Comparison of ENCODE assay signal across 10 cellular contexts in genomic region chr12:66901136-66901932, GRCh38.
DNase-seq lines count a peak whose midpoint lies in the region; ATAC-seq and TF ChIP-seq lines count a peak whose summit lies in the region.
"Had no signal": no experiment of that assay in that cellular context is flagged by ENCODE, and none has a peak within 500 bp of the region (broad histone marks: within the 10 kb centered on the region; RNA-seq: fewer than 3 reads in every experiment).

No MANE protein-coding gene starts in this region.

- H3K79me2 ChIP-seq in trophoblast cell (ENCODE audit: control insufficient read depth, insufficient read depth, low read length, poor library complexity): no peaks in the 10 kb centered on the region

- no peak overlapping the region for H3K4me2 ChIP-seq in trophoblast cell (ENCODE audit: low read length)

- TF ChIP-seq CTCF in GM13977 (IDR thresholded peaks at IDR 0.05; ENCODE audit: extremely low read depth, insufficient read depth, missing control alignments): no peak

- no peak overlapping the region for H3K9ac ChIP-seq in trophoblast cell (ENCODE audit: low read length)

- H3K14ac ChIP-seq in trophoblast cell (ENCODE audit: low read length): no peak overlapping the region

- H3K4me1 Mint-ChIP-seq in activated naive CD8-positive, alpha-beta T cell treated with anti-CD3 and anti-CD28 coated beads, Interleukin-2, amount 50 U/mL, for 24 hours: peaks cover 28% of the 10 kb centered on the region
- H3K4me1 Mint-ChIP-seq in activated T-helper 2 cell treated with anti-CD3 and anti-CD28 coated beads, Interferon-gamma antibody, Interleukin-2, Interleukin-4, amounts not matched to agents 10 μg/mL and 5 μg/mL and 100 μg/mL, durations not matched to agents 14 hours and 24 hours and 36 hours (ENCODE audit: low read depth): peaks cover 6% of the 10 kb centered on the region

- no peak overlapping the region for H4K91ac ChIP-seq in trophoblast cell (ENCODE audit: low read depth, low read length)

- H3K4me3 ChIP-seq in trophoblast cell (ENCODE audit: low read depth, low read length): no peak overlapping the region
- H3K4me3 ChIP-seq: stomach had no signal

- H3K9me3 ChIP-seq in trophoblast cell (ENCODE audit: insufficient read depth, low read depth, low read length): no peaks in the 10 kb centered on the region
- H3K9me3 ChIP-seq: stomach had no signal

- no peak overlapping the region for H2AFZ ChIP-seq in trophoblast cell (ENCODE audit: insufficient read depth, low read length, poor library complexity)

- no peak overlapping the region for H4K12ac ChIP-seq in trophoblast cell (ENCODE audit: low read depth, low read length)

- H3K23ac ChIP-seq in trophoblast cell (ENCODE audit: low read length): no peak overlapping the region

- H3K27ac Mint-ChIP-seq in activated naive CD8-positive, alpha-beta T cell treated with anti-CD3 and anti-CD28 coated beads, Interleukin-2, amount 50 U/mL, for 24 hours: no peak overlapping the region
- no peak overlapping the region for H3K27ac Mint-ChIP-seq in activated T-helper 2 cell treated with anti-CD3 and anti-CD28 coated beads, Interferon-gamma antibody, Interleukin-2, Interleukin-4, amounts not matched to agents 10 μg/mL and 5 μg/mL and 100 μg/mL, durations not matched to agents 14 hours and 24 hours and 36 hours

- no peak overlapping the region for H2BK120ac ChIP-seq in trophoblast cell (ENCODE audit: insufficient read depth, low read length, poor library complexity)

- no peaks in the 10 kb centered on the region for H3K9me3 Mint-ChIP-seq in activated naive CD8-positive, alpha-beta T cell treated with anti-CD3 and anti-CD28 coated beads, Interleukin-2, amount 50 U/mL, for 24 hours
- no peaks in the 10 kb centered on the region for H3K9me3 Mint-ChIP-seq in activated T-helper 2 cell treated with anti-CD3 and anti-CD28 coated beads, Interferon-gamma antibody, Interleukin-2, Interleukin-4, amounts not matched to agents 10 μg/mL and 5 μg/mL and 100 μg/mL, durations not matched to agents 14 hours and 24 hours and 36 hours
- H3K9me3 Mint-ChIP-seq: neural crest cell had no signal

- H3K4ac ChIP-seq in trophoblast cell (ENCODE audit: low read depth, low read length): no peak overlapping the region

- in situ Hi-C loops in GM13977 (cut with MboI; ENCODE audit: low pct_unique_long_range_greater_than_20kb, low sequenced_read_pairs, unreplicated experiment): no loop called here

- no peak overlapping the region for H2BK12ac ChIP-seq in trophoblast cell (ENCODE audit: low read length)

- no peak overlapping the region for H2AK5ac ChIP-seq in trophoblast cell (ENCODE audit: low read length)

- no peak overlapping the region for H3K4me3 Mint-ChIP-seq in activated naive CD8-positive, alpha-beta T cell treated with anti-CD3 and anti-CD28 coated beads, Interleukin-2, amount 50 U/mL, for 24 hours
- H3K4me3 Mint-ChIP-seq in activated T-helper 2 cell treated with anti-CD3 and anti-CD28 coated beads, Interferon-gamma antibody, Interleukin-2, Interleukin-4, amounts not matched to agents 10 μg/mL and 5 μg/mL and 100 μg/mL, durations not matched to agents 14 hours and 24 hours and 36 hours (ENCODE audit: low read depth): no peak overlapping the region
- H3K4me3 Mint-ChIP-seq: neural crest cell had no signal

- no peaks in the 10 kb centered on the region for H3K27me3 Mint-ChIP-seq in activated naive CD8-positive, alpha-beta T cell treated with anti-CD3 and anti-CD28 coated beads, Interleukin-2, amount 50 U/mL, for 24 hours
- H3K27me3 Mint-ChIP-seq in activated T-helper 2 cell treated with anti-CD3 and anti-CD28 coated beads, Interferon-gamma antibody, Interleukin-2, Interleukin-4, amounts not matched to agents 10 μg/mL and 5 μg/mL and 100 μg/mL, durations not matched to agents 14 hours and 24 hours and 36 hours (ENCODE audit: low read depth): peaks cover 4% of the 10 kb centered on the region

- DNase-seq in GM13977 (ENCODE audit: low spot score): peak; percentile 26
- no peak for DNase-seq in activated naive CD8-positive, alpha-beta T cell treated with anti-CD3 and anti-CD28 coated beads, Interleukin-2, amount 50 U/mL, for 24 hours
- no peak for DNase-seq in ecto neural progenitor cell (ENCODE audit: low spot score)
- no peak for DNase-seq in trophoblast cell
- DNase-seq in EL: no peak
- no peak for DNase-seq in activated T-helper 2 cell treated with anti-CD3 and anti-CD28 coated beads, Interferon-gamma antibody, Interleukin-2, Interleukin-4, amounts not matched to agents 10 μg/mL and 5 μg/mL and 100 μg/mL, durations not matched to agents 14 hours and 24 hours and 36 hours (ENCODE audit: low spot score)
- DNase-seq: stomach had no signal

- no peak overlapping the region for H2BK5ac ChIP-seq in trophoblast cell (ENCODE audit: low read depth, low read length, poor library complexity)

- no peak overlapping the region for H3K18ac ChIP-seq in trophoblast cell (ENCODE audit: low read length)

- intact Hi-C loops in activated T-helper 2 cell treated with anti-CD3 and anti-CD28 coated beads, Interferon-gamma antibody, Interleukin-2, Interleukin-4, amounts not matched to agents 10 μg/mL and 5 μg/mL and 100 μg/mL, durations not matched to agents 14 hours and 24 hours and 36 hours (cut with micrococcal nuclease): no loop called here

- no peaks in the 10 kb centered on the region for H3K36me3 ChIP-seq in trophoblast cell (ENCODE audit: control insufficient read depth in 1 of 2, insufficient read depth in 2 of 2, low read length in 2 of 2)
- H3K36me3 ChIP-seq: stomach had no signal

- H3K79me1 ChIP-seq in trophoblast cell (ENCODE audit: low read length): peaks cover 2% of the 10 kb centered on the region

- H3K4me1 ChIP-seq in trophoblast cell (ENCODE audit: control insufficient read depth in 1 of 2, insufficient read depth in 2 of 2, low read length in 2 of 2): peaks cover 2 to 6% of the 10 kb centered on the region in 2 experiments

- H4K8ac ChIP-seq in trophoblast cell (ENCODE audit: low read depth, low read length): no peak overlapping the region

- H3K36me3 Mint-ChIP-seq in activated naive CD8-positive, alpha-beta T cell treated with anti-CD3 and anti-CD28 coated beads, Interleukin-2, amount 50 U/mL, for 24 hours (ENCODE audit: low read depth): no peaks in the 10 kb centered on the region
- H3K36me3 Mint-ChIP-seq in activated T-helper 2 cell treated with anti-CD3 and anti-CD28 coated beads, Interferon-gamma antibody, Interleukin-2, Interleukin-4, amounts not matched to agents 10 μg/mL and 5 μg/mL and 100 μg/mL, durations not matched to agents 14 hours and 24 hours and 36 hours (ENCODE audit: low read depth): no peaks in the 10 kb centered on the region

- no peak overlapping the region for H3K27ac ChIP-seq in trophoblast cell (ENCODE audit: low read depth, low read length)
- H3K27ac ChIP-seq: stomach had no signal

- ATAC-seq in GM21367 (IDR thresholded peaks at IDR 0.05; ENCODE audit: unreplicated experiment) (peak; percentile 98), HG03342 (IDR thresholded peaks at IDR 0.05; ENCODE audit: unreplicated experiment) (peak; percentile 94)
- ATAC-seq in activated naive CD8-positive, alpha-beta T cell treated with anti-CD3 and anti-CD28 coated beads, Interleukin-2, amount 50 U/mL, for 24 hours: peak; percentile 71

- no peaks in the 10 kb centered on the region for H3K27me3 ChIP-seq in trophoblast cell (ENCODE audit: insufficient read depth, low read length)
- H3K27me3 ChIP-seq: stomach had no signal

- no CpG with 5 or more reads among the region's 4 CpGs for WGBS in trophoblast cell (ENCODE audit: extremely low coverage, insufficient coverage, insufficient read length)
